ENCODE assay signal across 15 cellular contexts in genomic region chr6:142696689-142697088, GRCh38.
DNase-seq lines count a peak whose midpoint lies in the region; ATAC-seq and TF ChIP-seq lines count a peak whose summit lies in the region.
"Had no signal": no experiment of that assay in that cellular context is flagged by ENCODE, and none has a peak within 500 bp of the region (broad histone marks: within the 10 kb centered on the region; RNA-seq: fewer than 3 reads in every experiment).

No MANE protein-coding gene starts in this region.

- peak overlapping the region; percentile 59 for H3K9ac ChIP-seq in PC-3 (ENCODE audit: low read length)

- intact Hi-C loops in PC-3 (cut with micrococcal nuclease), result loop anchor here (1.0 to 10.0 kb wide), 6 partner anchors 148 to 641 kb away; no protein-coding TSS in a partner anchor

- H4K20me1 ChIP-seq in PC-3 (ENCODE audit: low read length), result no peaks in the 10 kb centered on the region

- CTCF ChIA-PET in PC-3 (lab: Charles Lee), result interaction anchor here (0.6 kb wide), 1 partner anchor 246 kb away, joined by 3 read pairs; no protein-coding TSS in a partner anchor

- H3K79me2 ChIP-seq in PC-3 (ENCODE audit: low read length), result no peaks in the 10 kb centered on the region
- H3K79me2 ChIP-seq: hepatocyte had no signal

- no peaks in the 10 kb centered on the region for H3K9me3 ChIP-seq in PC-3 (ENCODE audit: low read length)

- no TSS peak for BruUV-seq in PC-3 (replicated peaks; lab: Mats Ljungman, UMichigan)

- peak overlapping the region; percentile 65 for H3K4me2 ChIP-seq in PC-3 (ENCODE audit: low read length)
- H3K4me2 ChIP-seq: hepatocyte had no signal

- ATAC-seq in PC-3 (peak; percentile 84), esophagus mucosa (peak; percentile 7), GM21367 (IDR thresholded peaks at IDR 0.05; ENCODE audit: unreplicated experiment) (no peak)
- ATAC-seq: stimulated activated memory B cell treated with anti-CD40 and anti-IgM and Interleukin-4, amounts not matched to agents 10 μg/mL and 1 μg/mL and 100 μg/mL, for 72 hours had no signal

- peak overlapping the region; percentile 34; the same call in 1 of the 2 replicates for H3K4me3 ChIP-seq in PC-3 (ENCODE audit: low read length)
- H3K4me3 ChIP-seq: hepatocyte had no signal

- H3K27ac ChIP-seq in PC-3 (ENCODE audit: low read length), result peak overlapping the region; percentile 85
- H3K27ac ChIP-seq: hepatocyte, HL-60 had no signal

- no peaks in the 10 kb centered on the region for H3K36me3 ChIP-seq in PC-3 (ENCODE audit: low read depth, low read length)

- H3K9me2 ChIP-seq in PC-3 (replicated peaks; ENCODE audit: low read length), result no peaks in the 10 kb centered on the region

- no peak overlapping the region; the same call in 1 of the 2 replicates for H2AFZ ChIP-seq in PC-3 (ENCODE audit: low read length)
- H2AFZ ChIP-seq: hepatocyte had no signal

- no peaks in the 10 kb centered on the region for H3K27me3 ChIP-seq in PC-3 (ENCODE audit: low read length)
- H3K27me3 ChIP-seq: hepatocyte had no signal

- H3F3A ChIP-seq in PC-3 (ENCODE audit: low read length, unreplicated experiment), result no peaks in the 10 kb centered on the region

- peak; percentile 45 for DNase-seq in DMS53 treated with DMSO at 0.1 percent for 48 hours (lab: John Stamatoyannopoulos, UW; ENCODE audit: unreplicated experiment)
- peak; percentile 86 for DNase-seq in PC-3
- DNase-seq in renal cortical epithelial cell (ENCODE audit: low read depth), result peak; percentile 75
- no peak for DNase-seq in NCI-H748 (lab: John Stamatoyannopoulos, UW; ENCODE audit: unreplicated experiment)
- DNase-seq in NCI-H748 treated with DMSO at 0.1 percent for 48 hours (lab: John Stamatoyannopoulos, UW), result no peak
- DNase-seq in NCI-H2171 (lab: John Stamatoyannopoulos, UW), result no peak
- DNase-seq: activated CD4-positive, alpha-beta T cell treated with anti-CD3 and anti-CD28 coated beads for 48 hours; NCI-H345; stimulated activated CD4-positive, alpha-beta T cell treated with anti-CD3 and anti-CD28 coated beads, Interleukin-4, amount 100 ng/mL, for 1 hour; T-helper 2 cell had no signal

- POLR2A ChIA-PET in PC-3 (lab: Charles Lee; ENCODE audit: unreplicated experiment), result interaction anchor here (0.6 to 0.9 kb wide), 3 partner anchors 233 to 731 kb away, joined by 3 to 7 read pairs (median 4); no protein-coding TSS in a partner anchor

- peaks cover 32% of the 10 kb centered on the region for H3K4me1 ChIP-seq in PC-3 (ENCODE audit: insufficient read depth, low read length)

- no peak for TF ChIP-seq CTCF in PC-3 (conservative IDR thresholded peaks at IDR 0.05; ENCODE audit: low read depth, low read length)

Comparison
In these comparisons a context has a peak if more than half of its experiments do, and no peak if none do; other contexts are left out.
1. DNase-seq: peak in DMS53 treated with DMSO at 0.1 percent for 48 hours (single experiment), PC-3 (single experiment) and renal cortical epithelial cell (single experiment); none in NCI-H748 (single experiment), NCI-H748 treated with DMSO at 0.1 percent for 48 hours (single experiment) and NCI-H2171 (single experiment).